In genomic region chr5:37028910-37029309, GRCh38 we compare ENCODE assay signal across 21 cellular contexts.
"Had no signal": no experiment of that assay in that cellular context is flagged by ENCODE, and none has a peak within 500 bp of the region (broad histone marks: within the 10 kb centered on the region; RNA-seq: fewer than 3 reads in every experiment).

No MANE protein-coding gene starts in this region.

- H3K9me3 Mint-ChIP-seq: immature natural killer cell; naive thymus-derived CD8-positive, alpha-beta T cell; nephron progenitor cell; stimulated activated memory B cell treated with anti-CD40 and anti-IgM and Interleukin-4, amounts not matched to agents 10 μg/mL and 1 μg/mL and 100 μg/mL, for 72 hours; type B pancreatic cell had no signal

- H3K4me3 Mint-ChIP-seq: immature natural killer cell; naive thymus-derived CD8-positive, alpha-beta T cell; nephron progenitor cell; stimulated activated memory B cell treated with anti-CD40 and anti-IgM and Interleukin-4, amounts not matched to agents 10 μg/mL and 1 μg/mL and 100 μg/mL, for 72 hours; type B pancreatic cell had no signal

- H3K4me3 ChIP-seq: dorsolateral prefrontal cortex, lower lobe of right lung, prostate gland, right atrium auricular region, sigmoid colon, testis, tibial artery had no signal

- H3K27ac Mint-ChIP-seq: nephron progenitor cell; stimulated activated memory B cell treated with anti-CD40 and anti-IgM and Interleukin-4, amounts not matched to agents 10 μg/mL and 1 μg/mL and 100 μg/mL, for 72 hours; type B pancreatic cell had no signal

- H3K4me1 ChIP-seq: lower lobe of right lung, prostate gland, right atrium auricular region, sigmoid colon, testis, tibial artery had no signal

- H3K4me1 Mint-ChIP-seq: nephron progenitor cell; stimulated activated memory B cell treated with anti-CD40 and anti-IgM and Interleukin-4, amounts not matched to agents 10 μg/mL and 1 μg/mL and 100 μg/mL, for 72 hours had no signal

- H3K36me3 ChIP-seq: prostate gland had no signal

- ATAC-seq: left ventricle myocardium superior; lower lobe of right lung; naive thymus-derived CD8-positive, alpha-beta T cell; stimulated activated memory B cell treated with anti-CD40 and anti-IgM and Interleukin-4, amounts not matched to agents 10 μg/mL and 1 μg/mL and 100 μg/mL, for 72 hours; stimulated activated naive CD8-positive, alpha-beta T cell treated with anti-CD3 and anti-CD28 coated beads, Interleukin-15, Interleukin-2, amounts not matched to agents 100 U/mL and 50 U/mL, for 24 hours had no signal

- DNase-seq: dorsolateral prefrontal cortex; effector CD4-positive, alpha-beta T cell; hypothalamus; immature natural killer cell; islet precursor cell; kidney glomerular epithelial cell; left ventricle myocardium superior; lower lobe of right lung; naive thymus-derived CD8-positive, alpha-beta T cell; nephron progenitor cell; nucleus accumbens; sigmoid colon; stimulated activated CD4-positive, alpha-beta T cell treated with anti-CD3 and anti-CD28 coated beads, Interleukin-4, amount 100 ng/mL, for 4 hours; stimulated activated naive CD8-positive, alpha-beta T cell treated with anti-CD3 and anti-CD28 coated beads, Interleukin-15, Interleukin-2, amounts not matched to agents 100 U/mL and 50 U/mL, for 24 hours; substantia nigra; testis; tibial artery had no signal

- H3K27ac ChIP-seq: dorsolateral prefrontal cortex, lower lobe of right lung, prostate gland, right atrium auricular region, sigmoid colon, testis, tibial artery had no signal

- H3K27me3 Mint-ChIP-seq: naive thymus-derived CD8-positive, alpha-beta T cell; stimulated activated memory B cell treated with anti-CD40 and anti-IgM and Interleukin-4, amounts not matched to agents 10 μg/mL and 1 μg/mL and 100 μg/mL, for 72 hours; type B pancreatic cell had no signal

- H3K27me3 ChIP-seq: dorsolateral prefrontal cortex, right atrium auricular region, sigmoid colon, testis, tibial artery had no signal

- H3K9me3 ChIP-seq: lower lobe of right lung, prostate gland, right atrium auricular region, sigmoid colon, testis, tibial artery had no signal
